31 cellular contexts compared by ENCODE assay signal in the genomic region with DNA sequence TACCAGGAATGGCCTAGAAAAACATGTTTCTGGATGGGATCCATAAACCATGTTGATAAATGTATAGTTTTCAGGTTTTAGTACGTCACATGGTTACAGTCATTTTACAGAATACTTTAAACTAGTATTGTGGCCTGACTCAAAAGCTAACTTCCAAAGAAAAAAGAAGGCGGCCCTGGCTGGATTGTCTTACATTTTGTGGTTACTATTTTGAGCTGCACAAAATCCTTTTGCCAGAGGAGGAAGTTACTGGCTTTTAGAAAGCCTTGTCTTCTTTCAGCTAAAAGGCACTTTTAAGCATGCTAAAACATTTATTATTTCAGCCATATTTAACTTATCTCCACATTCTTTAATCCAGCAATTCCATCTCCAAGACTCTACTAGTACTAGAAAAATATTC.
"Had no signal": no experiment of that assay in that cellular context is flagged by ENCODE, and none has a peak within 500 bp of the region (broad histone marks: within the 10 kb centered on the region; RNA-seq: fewer than 3 reads in every experiment).

No MANE protein-coding gene starts in this region.

- H3K27ac ChIP-seq: adrenal gland, breast epithelium, colonic mucosa, neutrophil, ovary, prostate gland, tibial nerve, VCaP had no signal

- H3K27me3 Mint-ChIP-seq: activated naive CD8-positive, alpha-beta T cell; central memory CD8-positive, alpha-beta T cell; effector memory CD8-positive, alpha-beta T cell; memory B cell had no signal

- H3K4me3 ChIP-seq: adrenal gland, breast epithelium, colonic mucosa, dorsolateral prefrontal cortex, ovary, prostate gland, tibial nerve had no signal

- H3K27me3 ChIP-seq: adrenal gland, breast epithelium, colonic mucosa, dorsolateral prefrontal cortex, neutrophil, ovary, tibial nerve had no signal

- H3K4me1 ChIP-seq: adrenal gland, breast epithelium, colonic mucosa, prostate gland, tibial nerve had no signal

- DNase-seq: activated CD4-positive, alpha-beta T cell treated with anti-CD3 and anti-CD28 coated beads for 4 hours; activated CD4-positive, alpha-beta T cell treated with anti-CD3 and anti-CD28 coated beads, Interleukin-2, amount 50 U/mL, for 4 hours; activated CD8-positive, alpha-beta memory T cell treated with anti-CD3 and anti-CD28 coated beads for 24 hours; activated effector memory CD4-positive, alpha-beta T cell treated with Interleukin-2 at 50 U/mL for 16 hours; activated naive CD4-positive, alpha-beta T cell treated with Interleukin-2 at 50 U/mL for 16 hours; adrenal gland; aorta; colonic mucosa; dorsolateral prefrontal cortex; effector memory CD8-positive, alpha-beta T cell; erythroblast; foreskin fibroblast; head of caudate nucleus; hypothalamus; ovary; retina; stimulated activated CD4-positive, alpha-beta T cell treated with anti-CD3 and anti-CD28 coated beads, Interleukin-15, amount 100 ng/mL, for 24 hours; stimulated activated CD4-positive, alpha-beta T cell treated with anti-CD3 and anti-CD28 coated beads, Interleukin-2, amount 100 ng/mL, for 24 hours; stimulated activated naive CD4-positive, alpha-beta T cell; T-helper 1 cell had no signal

- H3K4me1 Mint-ChIP-seq: central memory CD8-positive, alpha-beta T cell; memory B cell had no signal

- ATAC-seq: effector memory CD8-positive, alpha-beta T cell; sciatic nerve had no signal

- H3K36me3 Mint-ChIP-seq: activated naive CD8-positive, alpha-beta T cell; memory B cell had no signal

- H3K27ac Mint-ChIP-seq: activated naive CD8-positive, alpha-beta T cell; effector memory CD8-positive, alpha-beta T cell; memory B cell; nephron; T-helper 2 cell treated with Interferon-gamma antibody and Interleukin-4, amounts not matched to agents 5 μg/mL and 100 μg/mL, for 36 hours had no signal

- H3K9me3 ChIP-seq: adrenal gland, breast epithelium, colonic mucosa, neutrophil, ovary, prostate gland, tibial nerve had no signal

- H3K9me3 Mint-ChIP-seq: central memory CD8-positive, alpha-beta T cell; nephron had no signal

- H3K36me3 ChIP-seq: adrenal gland, breast epithelium, colonic mucosa, neutrophil, ovary, prostate gland, tibial nerve had no signal

- H3K4me3 Mint-ChIP-seq: activated naive CD8-positive, alpha-beta T cell; central memory CD8-positive, alpha-beta T cell; effector memory CD8-positive, alpha-beta T cell; memory B cell; nephron; T-helper 2 cell treated with Interferon-gamma antibody and Interleukin-4, amounts not matched to agents 5 μg/mL and 100 μg/mL, for 36 hours had no signal
